ENCODE assay signal across 23 cellular contexts in genomic region chr9:123370526-123371227, GRCh38. TPM values are rescaled to one million over a fixed set of nuclear protein-coding genes. Genes with fewer than 3 reads are reported as not detected.
DNase-seq lines count a peak whose midpoint lies in the region; ATAC-seq and TF ChIP-seq lines count a peak whose summit lies in the region.
"Had no signal": no experiment of that assay in that cellular context is flagged by ENCODE, and none has a peak within 500 bp of the region (broad histone marks: within the 10 kb centered on the region; RNA-seq: fewer than 3 reads in every experiment).

No MANE protein-coding gene starts in this region.

- H3K79me2 ChIP-seq in SK-N-SH (ENCODE audit: insufficient read depth), result no peaks in the 10 kb centered on the region

- H3K9ac ChIP-seq in SK-N-SH, result no peak overlapping the region

- H3K27me3 ChIP-seq in SK-N-SH (ENCODE audit: insufficient read depth) (peaks cover 51% of the 10 kb centered on the region), Panc1 (ENCODE audit: control insufficient read depth, insufficient read depth, low read length) (no peaks in the 10 kb centered on the region), layer of hippocampus (ENCODE audit: control insufficient read depth, insufficient read depth, low read length) (peaks cover 12% of the 10 kb centered on the region), MG63 (no peaks in the 10 kb centered on the region)

- DNase-seq in SK-N-SH, result no peak
- DNase-seq in Panc1 (ENCODE audit: low read depth, low spot score), result no peak
- no peak for DNase-seq in AG08396 (ENCODE audit: low spot score)
- DNase-seq in NCI-H510A (lab: John Stamatoyannopoulos, UW), result no peak
- DNase-seq in MG63, result no peak
- DNase-seq: EL, GF-D8, H9, HFFc6, KG1, MV-4-11, NCI-H1105 treated with DMSO at 0.1 percent for 48 hours, NCI-H1694, NCI-H2107, NCI-H510A treated with DMSO at 0.1 percent for 48 hours, NCI-H748 treated with DMSO at 0.1 percent for 48 hours, T-helper 17 cell had no signal

- TF ChIP-seq CTCF in SK-N-SH (IDR thresholded peaks at IDR 0.05) (no peak), Panc1 (IDR thresholded peaks at IDR 0.05) (no peak)

- H2AFZ ChIP-seq in SK-N-SH (ENCODE audit: low read depth), result no peak overlapping the region

- H3K9me2 ChIP-seq in SK-N-SH, result no peaks in the 10 kb centered on the region

- POLR2A ChIA-PET in SK-N-SH (lab: Yijun Ruan, JAX) (no interaction called here), Panc1 (lab: Charles Lee) (no interaction called here)

- peak; percentile 16; the same call in 2 of the 3 replicates for ATAC-seq in SK-N-SH treated with all-trans-retinoic acid at 6 μM for 48 hours
- ATAC-seq in Panc1, result peak; percentile 53
- ATAC-seq: Right ventricle myocardium inferior, T-helper 17 cell had no signal

- H3K4me3 ChIP-seq in SK-N-SH (ENCODE audit: low read depth in 2 of 2, low read length in 1 of 2) (no peak overlapping the region), Panc1 (ENCODE audit: low read depth in 2 of 2, low read length in 2 of 2) (no peak overlapping the region), MG63 (no peak overlapping the region)
- H3K4me3 ChIP-seq: SJSA1 had no signal

- H3K4me2 ChIP-seq in SK-N-SH, result no peak overlapping the region

- no TSS peak for BruUV-seq in Panc1 (replicated peaks; lab: Mats Ljungman, UMichigan)

- intact Hi-C loops in Panc1 (cut with micrococcal nuclease; ENCODE audit: unreplicated experiment), result no loop called here

- no peaks in the 10 kb centered on the region for H3F3A ChIP-seq in SK-N-SH (replicated peaks; ENCODE audit: insufficient read depth)

- in situ Hi-C loops in Panc1 (cut with HindIII; ENCODE audit: low pct_unique_long_range_greater_than_20kb, low sequenced_read_pairs), result no loop called here

- H3K4me1 ChIP-seq in SK-N-SH (ENCODE audit: control insufficient read depth in 1 of 2, insufficient read depth in 2 of 2, low read depth in 1 of 2, low read length in 1 of 2), result peaks cover 0 to 17% of the 10 kb centered on the region in 2 experiments; a peak in 1 of 4 replicates
- no peaks in the 10 kb centered on the region for H3K4me1 ChIP-seq in Panc1 (ENCODE audit: control insufficient read depth, insufficient read depth, low read length)
- H3K4me1 ChIP-seq: SJSA1 had no signal

- CTCF ChIA-PET in SK-N-SH (lab: Yijun Ruan, JAX), result interaction anchor here (0.6 to 10.4 kb wide), 6 partner anchors 9 to 1160 kb away, joined by 3 to 77 read pairs (median 8); partner anchors contain the start of gene CRB2
- CTCF ChIA-PET in Panc1 (lab: Charles Lee), result no interaction called here

- H3K36me3 ChIP-seq in SK-N-SH (replicated peaks in 1 of 2; ENCODE audit: control insufficient read depth in 1 of 2, insufficient read depth in 2 of 2, low read length in 1 of 2), result no peaks in the 10 kb centered on the region
- no peaks in the 10 kb centered on the region for H3K36me3 ChIP-seq in Panc1 (ENCODE audit: control insufficient read depth, insufficient read depth, low read length)
- no peaks in the 10 kb centered on the region for H3K36me3 ChIP-seq in MG63
- H3K36me3 ChIP-seq: SJSA1 had no signal

- no peak for TF ChIP-seq EP300 in SK-N-SH (IDR thresholded peaks at IDR 0.05; ENCODE audit: borderline replicate concordance in 1 of 2, low read depth in 1 of 2, low read length in 1 of 2)

- TF ChIP-seq RAD21 in SK-N-SH (IDR thresholded peaks at IDR 0.05; ENCODE audit: low read length), result no peak

- H3K9me3 ChIP-seq in SK-N-SH (no peaks in the 10 kb centered on the region), Panc1 (ENCODE audit: control insufficient read depth, insufficient read depth, low read depth, low read length) (no peaks in the 10 kb centered on the region), MG63 (no peaks in the 10 kb centered on the region)
- H3K9me3 ChIP-seq: SJSA1 had no signal

- no peak overlapping the region for H3K27ac ChIP-seq in SK-N-SH (ENCODE audit: low read depth in 2 of 2, low read length in 1 of 2)
- no peak overlapping the region for H3K27ac ChIP-seq in Panc1 (ENCODE audit: low read length)
- peak overlapping the region; percentile 52 for H3K27ac ChIP-seq in layer of hippocampus (ENCODE audit: low read depth, low read length)
- H3K27ac ChIP-seq in temporal lobe (ENCODE audit: low read depth, low read length), result peak overlapping the region; percentile 98
- H3K27ac ChIP-seq: SJSA1 had no signal

- no peaks in the 10 kb centered on the region for H4K20me1 ChIP-seq in SK-N-SH (ENCODE audit: insufficient read depth)

- WGBS in SK-N-SH (ENCODE audit: low lambda C conversion rate), result 31% methylated on average over 5 of the region's 29 CpGs

TF ChIP-seq in SK-N-SH treated with all-trans-retinoic acid at 6 μM for 48 hours, 23 proteins besides CTCF, POLR2A, EP300 and RAD21 (continues in another document):
- TF ChIP-seq ISL1 (CRISPR knock-in tag; IDR thresholded peaks at IDR 0.05), result no peak
- no peak for TF ChIP-seq ZNF70 (CRISPR knock-in tag; IDR thresholded peaks at IDR 0.05)
- TF ChIP-seq ESRRG (CRISPR knock-in tag; IDR thresholded peaks at IDR 0.05), result no peak
- no peak for TF ChIP-seq CSRNP3 (CRISPR knock-in tag; IDR thresholded peaks at IDR 0.05)
- no peak for TF ChIP-seq GLIS3 (CRISPR knock-in tag; IDR thresholded peaks at IDR 0.05)
- TF ChIP-seq ZFP30 (CRISPR knock-in tag; IDR thresholded peaks at IDR 0.05), result no peak
- no peak for TF ChIP-seq ARNTL (CRISPR knock-in tag; IDR thresholded peaks at IDR 0.05; ENCODE audit: borderline replicate concordance, low read depth)
- no peak for TF ChIP-seq POU6F1 (CRISPR knock-in tag; IDR thresholded peaks at IDR 0.05; ENCODE audit: borderline replicate concordance, low read depth)

TF ChIP-seq in SK-N-SH, 30 proteins besides CTCF, POLR2A, EP300 and RAD21:
- no peak for TF ChIP-seq USF2 (IDR thresholded peaks at IDR 0.05; ENCODE audit: borderline replicate concordance, low read depth, low read length)
- no peak for TF ChIP-seq TAF1 (IDR thresholded peaks at IDR 0.05; ENCODE audit: borderline replicate concordance, low read depth, low read length)
- no peak for TF ChIP-seq NRF1 (IDR thresholded peaks at IDR 0.05; ENCODE audit: low read depth, low read length)
- no peak for TF ChIP-seq GABPA (IDR thresholded peaks at IDR 0.05; ENCODE audit: low read depth)
- TF ChIP-seq REST (IDR thresholded peaks at IDR 0.05; ENCODE audit: low read depth, low read length), result no peak
- no peak for TF ChIP-seq TCF12 (IDR thresholded peaks at IDR 0.05)
- TF ChIP-seq MEF2A (IDR thresholded peaks at IDR 0.05; ENCODE audit: borderline replicate concordance, low read depth), result no peak

RNA-seq across cellular contexts. Expression of gene CRB2, which starts 14.7 kb away (rescaled TPM):
- not detected in 2 replicates for polyA plus RNA-seq in SK-N-SH (2012; rRNA removed)
- under 0.01 TPM in 2 replicates for polyA plus RNA-seq in SK-N-SH (2012; cell fraction: cytosol; rRNA removed)
- 0.02 and 0.05 TPM in 2 replicates for polyA plus RNA-seq in SK-N-SH (2012; cell fraction: nucleus; rRNA removed)
- 0.05 TPM for total RNA-seq in Panc1 (2021; ENCODE audit: unreplicated experiment)
- polyA plus RNA-seq in Panc1 (2012; ENCODE audit: insufficient read length), result not detected
- total RNA-seq in temporal lobe, result 5.4 TPM
- not detected in 2 replicates for total RNA-seq in MG63 (2014; rRNA removed; shearing (Covaris generic); ENCODE audit: low replicate concordance)
- total RNA-seq: HFFc6, SJSA1, T-helper 17 cell had no signal
- polyA plus RNA-seq: CD14-positive monocyte had no signal

Comparison
In these comparisons a context has a peak if more than half of its experiments do, and no peak if none do; other contexts are left out.
1. H3K27ac ChIP-seq: peak in layer of hippocampus (single experiment) and temporal lobe (single experiment); none in SK-N-SH (0 of 2) and Panc1 (single experiment).